8 cellular contexts compared by ENCODE assay signal in genomic region chr19:10390652-10391286, GRCh38. TPM values are rescaled to one million over a fixed set of nuclear protein-coding genes. Genes with fewer than 3 reads are reported as not detected.
A peak's percentile ranks its signal among the peaks of the same experiment; 100 is the strongest.
DNase-seq lines count a peak whose midpoint lies in the region; ATAC-seq and TF ChIP-seq lines count a peak whose summit lies in the region.

No MANE protein-coding gene starts in this region.

- H3K27me3 Mint-ChIP-seq in mesothelial cell of epicardium (ENCODE audit: low read depth) = no peaks in the 10 kb centered on the region

- H3K4me1 Mint-ChIP-seq in mesothelial cell of epicardium = no peaks in the 10 kb centered on the region

- ATAC-seq in stimulated activated naive CD8-positive, alpha-beta T cell treated with anti-CD3 and anti-CD28 coated beads, Interleukin-15, Interleukin-2, amounts not matched to agents 100 U/mL and 50 U/mL, for 24 hours = peak; percentile 24
- ATAC-seq in HG03469 (IDR thresholded peaks at IDR 0.05; ENCODE audit: unreplicated experiment) = no peak

- DNase-seq in AG09309 (ENCODE audit: low read depth) (no peak), GM19240 (ENCODE audit: insufficient read length, low spot score) (peak; percentile 74), NCI-H510A treated with DMSO at 0.1 percent for 48 hours (lab: John Stamatoyannopoulos, UW) (peak; percentile 72), mesothelial cell of epicardium (ENCODE audit: low spot score in 2 of 2, unreplicated experiment in 2 of 2) (peak in 1 of 2 experiments; percentile 75)
- DNase-seq in activated CD4-positive, alpha-beta T cell treated with anti-CD3 and anti-CD28 coated beads, Interleukin-2, amount 50 U/mL, for 48 hours = peak; percentile 75 to 79
- peak; percentile 58 for DNase-seq in effector CD4-positive, alpha-beta T cell
- peak; percentile 72 for DNase-seq in stimulated activated naive CD8-positive, alpha-beta T cell treated with anti-CD3 and anti-CD28 coated beads, Interleukin-15, Interleukin-2, amounts not matched to agents 100 U/mL and 50 U/mL, for 24 hours

- no peak overlapping the region for H3K4me3 Mint-ChIP-seq in mesothelial cell of epicardium

- no peak overlapping the region for H3K4me3 ChIP-seq in AG09309 (ENCODE audit: control insufficient read depth, low read depth, low read length)

- no peaks in the 10 kb centered on the region for H3K9me3 Mint-ChIP-seq in mesothelial cell of epicardium

- H3K27ac Mint-ChIP-seq in mesothelial cell of epicardium = no peak overlapping the region

- peaks cover 13% of the 10 kb centered on the region for H3K36me3 Mint-ChIP-seq in mesothelial cell of epicardium

- TF ChIP-seq CTCF in AG09309 (IDR thresholded peaks at IDR 0.05; ENCODE audit: control insufficient read depth, insufficient read depth, low read depth, low read length, missing control alignments) (peak; percentile 95), mesothelial cell of epicardium (IDR thresholded peaks at IDR 0.05; ENCODE audit: unreplicated experiment) (peak; percentile 82)

RNA-seq across cellular contexts. Expression of gene TYK2, which starts 10.4 kb away (rescaled TPM):
- total RNA-seq in mesothelial cell of epicardium = 142 to 148 TPM (median 146 TPM) in 3 replicates

RNA-seq across cellular contexts. Expression of gene CDC37, which starts 12.6 kb away (rescaled TPM):
- 153 to 160 TPM (median 159 TPM) in 3 replicates for total RNA-seq in mesothelial cell of epicardium

RNA-seq across cellular contexts. Expression of gene PDE4A, which starts 29.6 kb away (rescaled TPM):
- 2.9 to 3.1 TPM (median 3.0 TPM) in 3 replicates for total RNA-seq in mesothelial cell of epicardium

RNA-seq across cellular contexts. Expression of gene ICAM3, which starts 51.3 kb away (rescaled TPM):
- 2.0 to 2.7 TPM (median 2.3 TPM) in 3 replicates for total RNA-seq in mesothelial cell of epicardium

RNA-seq across cellular contexts. Expression of gene RAVER1, which starts 57.4 kb away (rescaled TPM):
- total RNA-seq in mesothelial cell of epicardium = 51.1 to 55.7 TPM (median 52.4 TPM) in 3 replicates
